Comparison of ENCODE assay signal across 11 cellular contexts in the genomic region with DNA sequence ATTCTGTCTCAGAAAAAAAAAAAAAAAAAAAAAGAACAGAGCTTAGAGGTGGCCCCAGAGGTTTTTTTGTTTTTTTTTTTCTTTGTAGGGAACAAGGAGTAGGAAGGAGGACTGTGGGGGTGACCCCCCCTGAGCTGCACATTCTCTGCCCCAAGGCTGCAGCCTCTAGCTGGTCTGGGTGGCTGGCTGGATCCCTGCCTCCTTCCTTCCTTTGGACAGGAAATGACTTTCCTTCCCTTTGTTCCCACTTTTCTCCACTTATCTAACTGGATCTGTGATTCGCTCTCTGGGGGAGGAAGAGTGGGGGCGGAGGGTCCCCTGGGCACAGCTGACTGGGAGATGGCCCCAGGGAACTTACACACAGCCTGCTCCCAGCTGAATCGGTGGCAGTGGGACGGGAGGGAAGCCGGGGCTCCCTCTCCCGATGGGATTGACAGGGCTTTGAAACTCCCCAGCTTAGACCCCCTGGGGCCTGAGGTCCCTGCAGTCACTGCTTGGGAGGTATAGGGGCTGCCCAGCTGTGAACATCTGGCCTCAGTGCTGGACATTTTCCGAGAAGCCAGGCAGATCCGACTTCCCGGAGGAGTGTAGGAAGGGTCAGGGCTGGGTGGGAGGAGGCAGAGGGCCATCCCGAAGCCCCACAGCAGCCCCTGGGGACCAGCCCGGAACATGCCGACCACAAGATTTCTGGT. TPM values are rescaled to one million over a fixed set of nuclear protein-coding genes. Genes with fewer than 3 reads are reported as not detected.
DNase-seq lines count a peak whose midpoint lies in the region; ATAC-seq, FAIRE-seq and TF ChIP-seq lines count a peak whose summit lies in the region.
"Had no signal": no experiment of that assay in that cellular context is flagged by ENCODE, and none has a peak within 500 bp of the region (broad histone marks: within the 10 kb centered on the region; RNA-seq: fewer than 3 reads in every experiment).

No MANE protein-coding gene starts in this region.

- peak; percentile 73 for DNase-seq in GM23338 (ENCODE audit: low spot score)
- DNase-seq in K562 (ENCODE audit: extremely low read depth in 1 of 4, low spot score in 3 of 4), result peak in 1 of 4 experiments; percentile 38
- no peak for DNase-seq in NCI-H2029 (lab: John Stamatoyannopoulos, UW)
- no peak for DNase-seq in NCI-H82 (lab: John Stamatoyannopoulos, UW)
- no peak for DNase-seq in hypothalamus (lab: John Stamatoyannopoulos, UW)
- DNase-seq: KG1, natural killer cell had no signal

- TF ChIP-seq RAD21 in K562 (CRISPR knock-in tag; conservative IDR thresholded peaks at IDR 0.05 in 1 of 2, IDR thresholded peaks at IDR 0.05 in 1 of 2), result no peak

- TF ChIP-seq EP300 in K562 (IDR thresholded peaks at IDR 0.05; ENCODE audit: low read length), result no peak

- H3K9me2 ChIP-seq in GM23338 (ENCODE audit: insufficient read depth), result no peaks in the 10 kb centered on the region

- H3K27me3 ChIP-seq in GM23338 (ENCODE audit: insufficient read depth), result no peaks in the 10 kb centered on the region
- H3K27me3 ChIP-seq in K562 (ENCODE audit: control insufficient read depth in 2 of 2, insufficient read depth in 2 of 2, low read length in 2 of 2), result peaks cover 28 to 75% of the 10 kb centered on the region in 2 experiments; a peak in 4 of 5 replicates
- peaks cover 6% of the 10 kb centered on the region for H3K27me3 ChIP-seq in iPS-18a (ENCODE audit: control insufficient read depth, insufficient read depth, low read length)
- no peaks in the 10 kb centered on the region for H3K27me3 ChIP-seq in skeletal muscle satellite cell (ENCODE audit: control insufficient read depth, insufficient read depth, low read length)

- H3K9me3 ChIP-seq in K562 (replicated peaks; ENCODE audit: control insufficient read depth, insufficient read depth, low read depth, low read length) (no peaks in the 10 kb centered on the region), iPS-18a (ENCODE audit: control insufficient read depth, low read depth, low read length) (no peaks in the 10 kb centered on the region), skeletal muscle satellite cell (replicated peaks; ENCODE audit: low read length) (no peaks in the 10 kb centered on the region)

- H3K79me2 ChIP-seq in GM23338 (replicated peaks; ENCODE audit: insufficient read depth) (peaks cover 59% of the 10 kb centered on the region), K562 (ENCODE audit: control insufficient read depth, insufficient read depth, low read length) (no peaks in the 10 kb centered on the region)

- H3F3A ChIP-seq in GM23338 (replicated peaks; ENCODE audit: low read depth), result peaks cover 31% of the 10 kb centered on the region

- peak; percentile 1; the same call in 1 of the 3 replicates for ATAC-seq in GM23338
- ATAC-seq in K562, result no peak
- no peak for ATAC-seq in HG02938 (IDR thresholded peaks at IDR 0.05; ENCODE audit: unreplicated experiment)
- ATAC-seq: natural killer cell had no signal

- H3K9ac ChIP-seq in K562 (ENCODE audit: insufficient read depth in 1 of 2, low read depth in 2 of 2, low read length in 2 of 2) (peak overlapping the region in 1 of 2 experiments; percentile 18; a peak in 1 of 4 replicates), iPS-18a (ENCODE audit: low read length) (peak overlapping the region; percentile 21), skeletal muscle satellite cell (ENCODE audit: low read depth, low read length) (peak overlapping the region; percentile 82)

- H3K4me1 Mint-ChIP-seq in GM23338, result peaks cover 50% of the 10 kb centered on the region

- H2AFZ ChIP-seq in GM23338 (no peak overlapping the region), K562 (ENCODE audit: low read depth, low read length) (no peak overlapping the region)

- in situ Hi-C loops in K562 (cut with MboI), result no loop called here

- H3K4me1 ChIP-seq in GM23338 (ENCODE audit: insufficient read depth) (peaks cover 39% of the 10 kb centered on the region), K562 (replicated peaks in 1 of 2; ENCODE audit: control insufficient read depth in 2 of 2, insufficient read depth in 2 of 2, low read length in 2 of 2) (peaks cover 15 to 52% of the 10 kb centered on the region in 2 experiments; a peak in 4 of 5 replicates), iPS-18a (ENCODE audit: control insufficient read depth, low read depth, low read length) (peaks cover 22% of the 10 kb centered on the region), skeletal muscle satellite cell (ENCODE audit: control insufficient read depth, insufficient read depth, low read length) (peaks cover 46% of the 10 kb centered on the region)

- H3K4me3 ChIP-seq in GM23338, result peak overlapping the region; percentile 92
- H3K4me3 ChIP-seq in K562, result no peak overlapping the region
- peak overlapping the region; percentile 32 for H3K4me3 ChIP-seq in iPS-18a (ENCODE audit: low read length)
- peak overlapping the region; percentile 88 for H3K4me3 ChIP-seq in skeletal muscle satellite cell (ENCODE audit: low read length)

- H3K36me3 ChIP-seq in GM23338 (ENCODE audit: insufficient read depth), result peaks cover 7% of the 10 kb centered on the region
- no peaks in the 10 kb centered on the region for H3K36me3 ChIP-seq in K562 (ENCODE audit: control insufficient read depth, insufficient read depth, low read length)
- H3K36me3 ChIP-seq in iPS-18a (ENCODE audit: control insufficient read depth, low read depth, low read length), result peaks cover 11% of the 10 kb centered on the region
- H3K36me3 ChIP-seq in skeletal muscle satellite cell (ENCODE audit: insufficient read depth, low read length), result peaks cover 16% of the 10 kb centered on the region

- FAIRE-seq in K562 (lab: Jason Lieb, UNC), result no peak
- FAIRE-seq: GM18507 had no signal

- H3K27ac ChIP-seq in GM23338 (ENCODE audit: low read depth) (peak overlapping the region; percentile 47; the same call in 1 of the 2 replicates), K562 (ENCODE audit: extremely low read depth, low read depth, low read length) (no peak overlapping the region), iPS-18a (ENCODE audit: low read length) (no peak overlapping the region)

- no peak for TF ChIP-seq POLR2A in K562 (conservative IDR thresholded peaks at IDR 0.05)

- 2% methylated on average over 12 of the region's 12 CpGs for WGBS in K562 (ENCODE audit: insufficient coverage, low coverage, missing lambda C conversion rate)

- 0 out of 4 replicates have a peak, but pooled peaks of 1 of the 2 experiments have one; percentile 9 for TF ChIP-seq CTCF in GM23338 (conservative IDR thresholded peaks at IDR 0.05; ENCODE audit: low read depth in 2 of 2)
- TF ChIP-seq CTCF in K562 (IDR thresholded peaks at IDR 0.05 in 2 of 3, conservative IDR thresholded peaks at IDR 0.05 in 1 of 3; ENCODE audit: insufficient read depth in 2 of 3, low read depth in 1 of 3, low read length in 3 of 3), result no peak

- peaks cover 28% of the 10 kb centered on the region for H3K27me3 Mint-ChIP-seq in GM23338 (ENCODE audit: insufficient read depth, low read depth, poor library complexity)

- no peaks in the 10 kb centered on the region; the same call in 2 of the 3 replicates for H3K9me3 Mint-ChIP-seq in GM23338
- H3K9me3 Mint-ChIP-seq: natural killer cell had no signal

- peaks cover 34% of the 10 kb centered on the region for H4K20me1 ChIP-seq in GM23338 (replicated peaks; ENCODE audit: insufficient read depth)
- H4K20me1 ChIP-seq in K562 (replicated peaks; ENCODE audit: control insufficient read depth, insufficient read depth, low read length), result peaks cover 12% of the 10 kb centered on the region

- no peaks in the 10 kb centered on the region for H3K9me1 ChIP-seq in K562 (ENCODE audit: control insufficient read depth, insufficient read depth, low read length)

- no TSS peak for BruUV-seq in K562 (replicated peaks; lab: Mats Ljungman, UMichigan)

- H3K4me2 ChIP-seq in GM23338 (peak overlapping the region; percentile 98), K562 (ENCODE audit: insufficient read depth, low read length) (no peak overlapping the region), skeletal muscle satellite cell (ENCODE audit: low read length) (peak overlapping the region; percentile 91)

- CTCF ChIA-PET in K562 (lab: Yijun Ruan, JAX; ENCODE audit: low intra/inter-chr PET ratio), result no interaction called here

- POLR2A ChIA-PET in K562 (lab: Yijun Ruan, JAX), result interaction anchor here (0.6 to 1.6 kb wide), 3 partner anchors 14 to 555 kb away, joined by 3 to 5 read pairs (median 5); no protein-coding TSS in a partner anchor

- H3K36me3 Mint-ChIP-seq in GM23338 (ENCODE audit: low read depth), result peaks cover 40% of the 10 kb centered on the region
- H3K36me3 Mint-ChIP-seq: natural killer cell had no signal

- H3K4me3 Mint-ChIP-seq in GM23338, result peak overlapping the region; percentile 92
- H3K4me3 Mint-ChIP-seq: natural killer cell had no signal

- intact Hi-C loops in K562 (cut with micrococcal nuclease), result no loop called here

- H3K27ac Mint-ChIP-seq in GM23338, result peak overlapping the region; percentile 81
- H3K27ac Mint-ChIP-seq: natural killer cell had no signal

RNA-seq across cellular contexts. Expression of a gene that starts 2.1 kb away (rescaled TPM):
- total RNA-seq in GM23338 (2014; rRNA removed; shearing (Covaris generic)), result 69.1 and 81.7 TPM in 2 replicates
- polyA plus RNA-seq in GM23338 (2016; fragmentation: Nextera tagmentation; extraction: Ambion mirVana) (40.2 and 41.7 TPM in 2 replicates), K562 (2011; rRNA removed) (0.14 and 0.43 TPM in 2 replicates), K562 (2014; fragmentation: Illumina TruSeq; extraction: Trizol) (not detected in 2 replicates), K562 (2014; fragmentation: Nextera tagmentation; extraction: Ambion mirVana) (not detected), K562 (2014; rRNA removed) (not detected in 2 replicates)
- total RNA-seq in K562 (2011; cell fraction: chromatin; rRNA removed; ENCODE audit: low replicate concordance), result 0.16 TPM in 1 of 2 replicates, not detected in the other
- 0.50 TPM in 1 of 2 replicates, not detected in the other for total RNA-seq in K562 (2011; cell fraction: nucleolus; rRNA removed)
- 0.31 TPM in 1 of 2 replicates, not detected in the other for total RNA-seq in K562 (2011; cell fraction: nucleoplasm; rRNA removed)
- total RNA-seq in K562 (2014; rRNA removed) (0.04 TPM in 1 of 2 replicates, not detected in the other), K562 (2014; rRNA removed; fragmentation: Illumina TruSeq; extraction: Trizol) (not detected in 2 replicates), K562 (2015; rRNA removed; fragmentation: Illumina TruSeq; extraction: Trizol) (not detected in 2 replicates), K562 (2021) (0.18 and 0.24 TPM in 2 replicates)
- polyA plus RNA-seq in K562 (2011; cell fraction: cytosol; rRNA removed), result 0.09 and 0.63 TPM in 2 replicates
- polyA plus RNA-seq in K562 (2011; cell fraction: nucleus; rRNA removed), result 0.10 and 0.20 TPM in 2 replicates
- polyA plus RNA-seq in K562 (2012), result 0.04 and 0.48 TPM in 2 replicates
- polyA minus RNA-seq in K562 (2011; rRNA and poly(A)+ RNA removed), result 0.11 and 0.27 TPM in 2 replicates
- not detected in 2 replicates for polyA minus RNA-seq in K562 (2011; cell fraction: cytosol; rRNA and poly(A)+ RNA removed)
- 0.56 TPM in 1 of 2 replicates, not detected in the other for polyA minus RNA-seq in K562 (2011; cell fraction: nucleus; rRNA and poly(A)+ RNA removed)
- 13.1 and 13.9 TPM in 2 replicates for total RNA-seq in skeletal muscle satellite cell (2012; rRNA removed)

RNA-seq across cellular contexts. Expression of a gene that starts 18.4 kb away (rescaled TPM):
- total RNA-seq in GM23338 (2014; rRNA removed; shearing (Covaris generic)), result not detected in 2 replicates
- 0.42 TPM in 1 of 2 replicates, not detected in the other for polyA plus RNA-seq in GM23338 (2016; fragmentation: Nextera tagmentation; extraction: Ambion mirVana)
- total RNA-seq in K562 (2011; cell fraction: chromatin; rRNA removed; ENCODE audit: low replicate concordance), result not detected in 2 replicates
- not detected in 2 replicates for total RNA-seq in K562 (2011; cell fraction: nucleolus; rRNA removed)
- total RNA-seq in K562 (2011; cell fraction: nucleoplasm; rRNA removed), result not detected in 2 replicates
- total RNA-seq in K562 (2014; rRNA removed), result not detected in 2 replicates
- total RNA-seq in K562 (2014; rRNA removed; fragmentation: Illumina TruSeq; extraction: Trizol), result not detected in 2 replicates
- total RNA-seq in K562 (2015; rRNA removed; fragmentation: Illumina TruSeq; extraction: Trizol), result not detected in 2 replicates
- total RNA-seq in K562 (2021), result not detected in 2 replicates
- polyA plus RNA-seq in K562 (2011; rRNA removed), result not detected in 2 replicates
- polyA plus RNA-seq in K562 (2011; cell fraction: cytosol; rRNA removed), result not detected in 2 replicates
- polyA plus RNA-seq in K562 (2011; cell fraction: nucleus; rRNA removed), result not detected in 2 replicates
- not detected in 2 replicates for polyA plus RNA-seq in K562 (2012)
- polyA plus RNA-seq in K562 (2014; fragmentation: Illumina TruSeq; extraction: Trizol), result not detected in 2 replicates
- not detected for polyA plus RNA-seq in K562 (2014; fragmentation: Nextera tagmentation; extraction: Ambion mirVana)
- not detected in 2 replicates for polyA plus RNA-seq in K562 (2014; rRNA removed)
- not detected in 2 replicates for polyA minus RNA-seq in K562 (2011; rRNA and poly(A)+ RNA removed)
- polyA minus RNA-seq in K562 (2011; cell fraction: cytosol; rRNA and poly(A)+ RNA removed), result not detected in 2 replicates
- polyA minus RNA-seq in K562 (2011; cell fraction: nucleus; rRNA and poly(A)+ RNA removed), result not detected in 2 replicates
- not detected in 2 replicates for total RNA-seq in skeletal muscle satellite cell (2012; rRNA removed)
- total RNA-seq: natural killer cell had no signal

RNA-seq across cellular contexts. Expression of a gene that starts 24.6 kb away (rescaled TPM):
- 0.27 and 3.5 TPM in 2 replicates for total RNA-seq in GM23338 (2014; rRNA removed; shearing (Covaris generic))
- polyA plus RNA-seq in GM23338 (2016; fragmentation: Nextera tagmentation; extraction: Ambion mirVana) (0.11 and 0.16 TPM in 2 replicates), K562 (2011; rRNA removed) (0.24 and 0.31 TPM in 2 replicates), K562 (2014; fragmentation: Illumina TruSeq; extraction: Trizol) (0.16 and 0.21 TPM in 2 replicates), K562 (2014; fragmentation: Nextera tagmentation; extraction: Ambion mirVana) (under 1 TPM; 0.01 to 0.03 TPM), K562 (2014; rRNA removed) (0.22 and 0.57 TPM in 2 replicates)
- total RNA-seq in K562 (2011; cell fraction: chromatin; rRNA removed; ENCODE audit: low replicate concordance), result 0.86 and 1.9 TPM in 2 replicates
- total RNA-seq in K562 (2011; cell fraction: nucleolus; rRNA removed), result 1.1 and 1.8 TPM in 2 replicates
- total RNA-seq in K562 (2011; cell fraction: nucleoplasm; rRNA removed), result 1.1 and 1.6 TPM in 2 replicates
- total RNA-seq in K562 (2014; rRNA removed) (0.41 and 0.78 TPM in 2 replicates), K562 (2014; rRNA removed; fragmentation: Illumina TruSeq; extraction: Trizol) (0.06 and 0.11 TPM in 2 replicates), K562 (2015; rRNA removed; fragmentation: Illumina TruSeq; extraction: Trizol) (0.26 and 0.43 TPM in 2 replicates), K562 (2021) (0.13 and 0.16 TPM in 2 replicates)
- polyA plus RNA-seq in K562 (2011; cell fraction: cytosol; rRNA removed), result 0.18 and 0.34 TPM in 2 replicates
- 0.94 and 1.9 TPM in 2 replicates for polyA plus RNA-seq in K562 (2011; cell fraction: nucleus; rRNA removed)
- polyA plus RNA-seq in K562 (2012), result 0.25 and 0.55 TPM in 2 replicates
- polyA minus RNA-seq in K562 (2011; rRNA and poly(A)+ RNA removed), result 0.12 and 0.35 TPM in 2 replicates
- not detected in 2 replicates for polyA minus RNA-seq in K562 (2011; cell fraction: cytosol; rRNA and poly(A)+ RNA removed)
- polyA minus RNA-seq in K562 (2011; cell fraction: nucleus; rRNA and poly(A)+ RNA removed), result 0.40 and 0.78 TPM in 2 replicates
- 0.44 and 1.5 TPM in 2 replicates for total RNA-seq in skeletal muscle satellite cell (2012; rRNA removed)

RNA-seq across cellular contexts. Expression of a gene that starts 46.8 kb away (rescaled TPM):
- 2.3 and 3.9 TPM in 2 replicates for total RNA-seq in GM23338 (2014; rRNA removed; shearing (Covaris generic))
- 3.0 and 3.6 TPM in 2 replicates for polyA plus RNA-seq in GM23338 (2016; fragmentation: Nextera tagmentation; extraction: Ambion mirVana)
- total RNA-seq in K562 (2011; cell fraction: chromatin; rRNA removed; ENCODE audit: low replicate concordance), result 2.3 and 3.2 TPM in 2 replicates
- total RNA-seq in K562 (2011; cell fraction: nucleolus; rRNA removed), result 2.8 TPM in 2 replicates
- 4.1 and 4.2 TPM in 2 replicates for total RNA-seq in K562 (2011; cell fraction: nucleoplasm; rRNA removed)
- 40.7 and 76.9 TPM in 2 replicates for total RNA-seq in K562 (2014; rRNA removed)
- total RNA-seq in K562 (2014; rRNA removed; fragmentation: Illumina TruSeq; extraction: Trizol), result 41.3 and 45.7 TPM in 2 replicates
- total RNA-seq in K562 (2015; rRNA removed; fragmentation: Illumina TruSeq; extraction: Trizol), result 19.4 and 21.8 TPM in 2 replicates
- total RNA-seq in K562 (2021), result 5.1 and 5.9 TPM in 2 replicates
- polyA plus RNA-seq in K562 (2011; rRNA removed), result 26.3 and 27.6 TPM in 2 replicates
- 3.9 and 8.7 TPM in 2 replicates for polyA plus RNA-seq in K562 (2011; cell fraction: cytosol; rRNA removed)
- 2.2 and 6.0 TPM in 2 replicates for polyA plus RNA-seq in K562 (2011; cell fraction: nucleus; rRNA removed)
- polyA plus RNA-seq in K562 (2012), result 9.1 and 25.6 TPM in 2 replicates
- 17.6 and 18.9 TPM in 2 replicates for polyA plus RNA-seq in K562 (2014; fragmentation: Illumina TruSeq; extraction: Trizol)
- polyA plus RNA-seq in K562 (2014; fragmentation: Nextera tagmentation; extraction: Ambion mirVana), result 10 to 100 TPM; 20.4 to 25.8 TPM
- 13.2 and 27.2 TPM in 2 replicates for polyA plus RNA-seq in K562 (2014; rRNA removed)
- 6.5 and 7.8 TPM in 2 replicates for polyA minus RNA-seq in K562 (2011; rRNA and poly(A)+ RNA removed)
- 9.1 and 15.2 TPM in 2 replicates for polyA minus RNA-seq in K562 (2011; cell fraction: cytosol; rRNA and poly(A)+ RNA removed)
- 0.67 and 3.4 TPM in 2 replicates for polyA minus RNA-seq in K562 (2011; cell fraction: nucleus; rRNA and poly(A)+ RNA removed)
- total RNA-seq in skeletal muscle satellite cell (2012; rRNA removed), result 1.0 and 1.1 TPM in 2 replicates

Comparison
In these comparisons a context has a peak if more than half of its experiments do, and no peak if none do; other contexts are left out.
1. RNA of a gene that starts 2.1 kb away (total RNA-seq): 69.1 to 81.7 TPM in GM23338; 0.04 to 0.50 TPM in K562; every median in the first group is over 10 times any median in the second.